In genomic region chr10:78408011-78408410, GRCh38 we compare ENCODE assay signal across 1 cellular context.
TF ChIP-seq lines count a peak whose summit lies in the region.

No MANE protein-coding gene starts in this region.

TF ChIP-seq in H1, 55 proteins besides CTCF, POLR2A, EP300 and RAD21:
- TF ChIP-seq RNF2 (IDR thresholded peaks at IDR 0.05; ENCODE audit: borderline replicate concordance, low read depth, low read length, missing control alignments, poor library complexity, severe bottlenecking), result no peak
- no peak for TF ChIP-seq BCL11A (IDR thresholded peaks at IDR 0.05; ENCODE audit: low read depth in 2 of 2, low read length in 2 of 2)
- TF ChIP-seq GTF2F1 (IDR thresholded peaks at IDR 0.05; ENCODE audit: borderline replicate concordance, low read depth, low read length), result no peak
- TF ChIP-seq JUND (IDR thresholded peaks at IDR 0.05; ENCODE audit: low read length), result no peak
- TF ChIP-seq SP2 (IDR thresholded peaks at IDR 0.05; ENCODE audit: low read length), result no peak
- no peak for TF ChIP-seq E2F6 (IDR thresholded peaks at IDR 0.05)
- TF ChIP-seq SIN3A (conservative IDR thresholded peaks at IDR 0.05 in 1 of 2, IDR thresholded peaks at IDR 0.05 in 1 of 2; ENCODE audit: low read depth in 1 of 2, low read length in 2 of 2), result no peak
- no peak for TF ChIP-seq ZNF274 (IDR thresholded peaks at IDR 0.05; ENCODE audit: borderline replicate concordance, extremely low read depth, low read length)
- TF ChIP-seq KDM4A (IDR thresholded peaks at IDR 0.05; ENCODE audit: low read depth, low read length, severe bottlenecking), result no peak
- TF ChIP-seq KDM5A (IDR thresholded peaks at IDR 0.05; ENCODE audit: low read length), result no peak
- no peak for TF ChIP-seq CHD2 (IDR thresholded peaks at IDR 0.05; ENCODE audit: low read length)
- no peak for TF ChIP-seq MAX (IDR thresholded peaks at IDR 0.05)
